In the genomic region with DNA sequence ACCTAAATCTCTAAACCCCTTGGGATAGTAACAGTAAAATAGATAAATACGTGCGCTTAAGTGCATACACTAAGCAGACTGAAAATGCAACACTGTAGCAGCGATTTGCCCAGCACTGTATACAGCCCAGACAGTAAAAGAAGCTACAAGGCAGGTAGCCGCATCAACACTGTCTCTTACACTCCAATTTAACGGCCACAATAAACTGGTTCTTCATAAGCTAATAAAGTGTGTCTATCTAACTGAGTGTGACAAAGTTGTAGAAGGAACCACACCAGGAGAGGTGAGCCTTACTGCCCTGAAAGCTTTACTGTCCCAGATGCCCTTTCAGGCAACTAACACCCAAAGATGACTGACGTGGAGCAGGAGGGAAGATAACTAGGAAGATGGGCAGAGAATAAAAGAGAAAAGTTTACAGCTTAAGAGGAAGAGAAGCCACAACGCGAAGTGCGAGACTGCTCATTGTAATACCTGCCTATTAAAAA, we compare ENCODE assay signal across 8 cellular contexts. TPM values are rescaled to one million over a fixed set of nuclear protein-coding genes. Genes with fewer than 3 reads are reported as not detected.
DNase-seq lines count a peak whose midpoint lies in the region; ATAC-seq and TF ChIP-seq lines count a peak whose summit lies in the region.

No MANE protein-coding gene starts in this region.

- H3K4me2 ChIP-seq in BLaER1 treated with 17β-estradiol and CSF1 and Interleukin-3, amounts not matched to agents 10 nM and 100 nM: peak overlapping the region; percentile 75 to 99 (median 91)

- peak overlapping the region; percentile 84 to 96 (median 92) for H3K27ac ChIP-seq in BLaER1 treated with 17β-estradiol and CSF1 and Interleukin-3, amounts not matched to agents 10 nM and 100 nM
- H3K27ac ChIP-seq in naive thymus-derived CD4-positive, alpha-beta T cell (ENCODE audit: low read depth, low read length): peak overlapping the region; percentile 92

- peak overlapping the region; percentile 88 to 99 (median 92) for H3K4me3 ChIP-seq in BLaER1 treated with 17β-estradiol and CSF1 and Interleukin-3, amounts not matched to agents 10 nM and 100 nM
- H3K4me3 ChIP-seq in cardiac fibroblast (replicated peaks in 1 of 2; ENCODE audit: low read depth in 2 of 2, low read length in 2 of 2): peak overlapping the region; percentile 81 to 91
- peak overlapping the region; percentile 99 for H3K4me3 ChIP-seq in naive thymus-derived CD4-positive, alpha-beta T cell (ENCODE audit: low read length)

- peaks cover 28 to 56% (median 39%) of the 10 kb centered on the region in 11 experiments; a peak in 19 of 22 replicates for H4K20me1 ChIP-seq in BLaER1 treated with 17β-estradiol and CSF1 and Interleukin-3, amounts not matched to agents 10 nM and 100 nM

- peaks cover 6 to 36% (median 21%) of the 10 kb centered on the region in 11 experiments; a peak in 18 of 22 replicates for H3K36me3 ChIP-seq in BLaER1 treated with 17β-estradiol and CSF1 and Interleukin-3, amounts not matched to agents 10 nM and 100 nM
- H3K36me3 ChIP-seq in naive thymus-derived CD4-positive, alpha-beta T cell (ENCODE audit: control insufficient read depth in 2 of 3, insufficient read depth in 3 of 3, low read length in 3 of 3): no peaks in the 10 kb centered on the region

- peaks cover 0 to 15% (median 3%) of the 10 kb centered on the region in 5 donors for H3K36me3 Mint-ChIP-seq in naive thymus-derived CD4-positive, alpha-beta T cell

- intact Hi-C loops in naive thymus-derived CD4-positive, alpha-beta T cell (cut with micrococcal nuclease): loop anchor here (2.0 to 5.0 kb wide), 4 partner anchors 76 to 506 kb away; a partner anchor contains a TSS

- peaks cover 40 to 71% (median 53%) of the 10 kb centered on the region in 10 experiments for H3K4me1 ChIP-seq in BLaER1 treated with 17β-estradiol and CSF1 and Interleukin-3, amounts not matched to agents 10 nM and 100 nM
- H3K4me1 ChIP-seq in naive thymus-derived CD4-positive, alpha-beta T cell (ENCODE audit: control insufficient read depth in 2 of 2, insufficient read depth in 2 of 2, low read length in 2 of 2): peaks cover 14 to 17% of the 10 kb centered on the region in 2 donors

- peak; percentile 18 for ATAC-seq in HG03175 (IDR thresholded peaks at IDR 0.05; ENCODE audit: unreplicated experiment)
- no peak for ATAC-seq in naive thymus-derived CD4-positive, alpha-beta T cell
- no peak for ATAC-seq in HG03159 (IDR thresholded peaks at IDR 0.05; ENCODE audit: unreplicated experiment)
- no peak for ATAC-seq in GM19467 (IDR thresholded peaks at IDR 0.05; ENCODE audit: unreplicated experiment)

- no peaks in the 10 kb centered on the region for H3K9me3 ChIP-seq in BLaER1 treated with 17β-estradiol and CSF1 and Interleukin-3, amounts not matched to agents 10 nM and 100 nM (replicated peaks in 1 of 11)
- no peaks in the 10 kb centered on the region for H3K9me3 ChIP-seq in naive thymus-derived CD4-positive, alpha-beta T cell (ENCODE audit: control insufficient read depth in 2 of 3, low read length in 3 of 3)

- peaks cover 0 to 5% (median 0%) of the 10 kb centered on the region in 5 donors for H3K27me3 Mint-ChIP-seq in naive thymus-derived CD4-positive, alpha-beta T cell

- DNase-seq in cardiac fibroblast (ENCODE audit: low read depth in 2 of 2) (no peak), HCEC 1CT (no peak), NCI-H2107 (lab: John Stamatoyannopoulos, UW) (no peak)
- DNase-seq in naive thymus-derived CD4-positive, alpha-beta T cell: no peak

- POLR2A ChIA-PET in naive thymus-derived CD4-positive, alpha-beta T cell (lab: Charles Lee): interaction anchor here (0.6 to 5.1 kb wide), 9 partner anchors 15 to 235 kb away, joined by 3 to 41 read pairs (median 4); a partner anchor contains a TSS

- H3K9me3 Mint-ChIP-seq in naive thymus-derived CD4-positive, alpha-beta T cell: no peaks in the 10 kb centered on the region

- no peak for TF ChIP-seq CTCF in cardiac fibroblast (IDR thresholded peaks at IDR 0.05; ENCODE audit: low read depth, low read length)

- CTCF ChIA-PET in naive thymus-derived CD4-positive, alpha-beta T cell (lab: Charles Lee): interaction anchor here (0.6 to 2.9 kb wide), 4 partner anchors 10 to 76 kb away, joined by 3 to 11 read pairs (median 4); a partner anchor contains a TSS

- peaks cover 32 to 60% (median 49%) of the 10 kb centered on the region in 7 donors for H3K4me1 Mint-ChIP-seq in naive thymus-derived CD4-positive, alpha-beta T cell

- peak overlapping the region; percentile 82 to 92 (median 90) for H3K9ac ChIP-seq in BLaER1 treated with 17β-estradiol and CSF1 and Interleukin-3, amounts not matched to agents 10 nM and 100 nM

- H3K4me3 Mint-ChIP-seq in naive thymus-derived CD4-positive, alpha-beta T cell: peak overlapping the region; percentile 90 to 100 (median 97)

- no peaks in the 10 kb centered on the region for H3K27me3 ChIP-seq in BLaER1 treated with 17β-estradiol and CSF1 and Interleukin-3, amounts not matched to agents 10 nM and 100 nM
- H3K27me3 ChIP-seq in naive thymus-derived CD4-positive, alpha-beta T cell (ENCODE audit: control insufficient read depth in 2 of 2, insufficient read depth in 2 of 2, low read length in 2 of 2): no peaks in the 10 kb centered on the region

- H3K27ac Mint-ChIP-seq in naive thymus-derived CD4-positive, alpha-beta T cell: peak overlapping the region; percentile 95 to 100 (median 97)

RNA-seq across cellular contexts. Expression of a gene that starts 0.8 kb away (rescaled TPM):
- 10 to 100 TPM; 31.7 to 62.2 (median 33.4) TPM for total RNA-seq in naive thymus-derived CD4-positive, alpha-beta T cell
- polyA plus RNA-seq in naive thymus-derived CD4-positive, alpha-beta T cell: 10 to 100 TPM; 33.2 to 47.7 TPM

RNA-seq across cellular contexts. Expression of a gene that starts 17.1 kb away (rescaled TPM):
- total RNA-seq in naive thymus-derived CD4-positive, alpha-beta T cell: 10 to 100 TPM in 4 of 5 experiments, 1 to 10 TPM in 1; 9.5 to 28.9 (median 15.1) TPM
- 1 to 10 TPM; 6.9 to 7.9 TPM for polyA plus RNA-seq in naive thymus-derived CD4-positive, alpha-beta T cell
